8 cellular contexts compared by ENCODE assay signal in genomic region chr1:224644553-224645154, GRCh38. TPM values are rescaled to one million over a fixed set of nuclear protein-coding genes. Genes with fewer than 3 reads are reported as not detected.
A peak's percentile ranks its signal among the peaks of the same experiment; 100 is the strongest.
DNase-seq lines count a peak whose midpoint lies in the region; ATAC-seq and FAIRE-seq lines count a peak whose summit lies in the region.

No MANE protein-coding gene starts in this region.

- H3K4me1 ChIP-seq in Karpas-422 (ENCODE audit: low read length) (no peaks in the 10 kb centered on the region), right cardiac atrium (ENCODE audit: control insufficient read depth, insufficient read depth, low read length) (no peaks in the 10 kb centered on the region), small intestine (ENCODE audit: control insufficient read depth in 2 of 2, insufficient read depth in 1 of 2, low read depth in 1 of 2, low read length in 1 of 2) (no peaks in the 10 kb centered on the region)

- no peak overlapping the region for H3K9ac ChIP-seq in Karpas-422 (ENCODE audit: low read length)

- no peaks in the 10 kb centered on the region for H3K9me2 ChIP-seq in Karpas-422 (replicated peaks; ENCODE audit: insufficient read depth, low read length)

- ATAC-seq in GM21515 (IDR thresholded peaks at IDR 0.05; ENCODE audit: unreplicated experiment) (peak; percentile 71), right cardiac atrium (peak; percentile 41 to 62)

- H3K27me3 ChIP-seq in Karpas-422 (ENCODE audit: low read length), result no peaks in the 10 kb centered on the region
- no peaks in the 10 kb centered on the region for H3K27me3 ChIP-seq in right cardiac atrium (ENCODE audit: control insufficient read depth, insufficient read depth)
- H3K27me3 ChIP-seq in small intestine (ENCODE audit: control insufficient read depth in 2 of 2, insufficient read depth in 2 of 2, low read length in 2 of 2), result no peaks in the 10 kb centered on the region

- H3K36me3 ChIP-seq in Karpas-422 (ENCODE audit: insufficient read depth, low read length) (no peaks in the 10 kb centered on the region), small intestine (ENCODE audit: control insufficient read depth in 2 of 2, insufficient read depth in 2 of 2, low read length in 2 of 2) (no peaks in the 10 kb centered on the region)

- H3K4me3 ChIP-seq in Karpas-422 (ENCODE audit: low read length) (no peak overlapping the region), right cardiac atrium (ENCODE audit: low read length) (no peak overlapping the region), small intestine (ENCODE audit: low read depth in 1 of 2, low read length in 2 of 2) (no peak overlapping the region)

- 32% methylated on average over 5 of the region's 5 CpGs for WGBS in right cardiac atrium
- 23 to 35% (median 25%) methylated on average over 5 of the region's 5 CpGs for WGBS in small intestine, 3 donors

- intact Hi-C loops in right cardiac atrium (cut with DNase I), result loop anchor here (2.0 to 10.0 kb wide), 5 partner anchors 70 to 210 kb away; no protein-coding TSS in a partner anchor

- no peak overlapping the region for H3K27ac ChIP-seq in Karpas-422 (ENCODE audit: low read length)
- no peak overlapping the region for H3K27ac ChIP-seq in right cardiac atrium (ENCODE audit: low read length)
- H3K27ac ChIP-seq in small intestine (ENCODE audit: low read depth in 1 of 2, low read length in 1 of 2), result no peak overlapping the region

- no peak for FAIRE-seq in small intestine (lab: Jason Lieb, UNC)

- H3K4me2 ChIP-seq in Karpas-422 (ENCODE audit: low read depth, low read length, poor library complexity, severe bottlenecking), result no peak overlapping the region

- DNase-seq in DMS153 treated with DMSO at 0.1 percent for 48 hours (lab: John Stamatoyannopoulos, UW; ENCODE audit: unreplicated experiment), result peak; percentile 58
- peak; percentile 78 for DNase-seq in Karpas-422
- DNase-seq in SKM-1 treated with dmso at 0.1 percent for 144 hours (lab: John Stamatoyannopoulos, UW; ENCODE audit: unreplicated experiment), result peak; percentile 33
- peak; percentile 39 for DNase-seq in activated naive CD4-positive, alpha-beta T cell treated with anti-CD3 and anti-CD28 coated beads, Interleukin-2, amount 50 U/mL, for 16 hours
- DNase-seq in right cardiac atrium, result no peak
- peak; percentile 84 for DNase-seq in small intestine
- DNase-seq in NCI-H1436 (lab: John Stamatoyannopoulos, UW), result no peak

- H4K20me1 ChIP-seq in Karpas-422 (ENCODE audit: insufficient read depth, low read depth, low read length), result no peaks in the 10 kb centered on the region

- no peaks in the 10 kb centered on the region for H3K79me2 ChIP-seq in Karpas-422 (ENCODE audit: low read length)

- H3K9me3 ChIP-seq in Karpas-422 (ENCODE audit: low read length), result no peaks in the 10 kb centered on the region
- H3K9me3 ChIP-seq in right cardiac atrium (ENCODE audit: control insufficient read depth, low read length), result no peaks in the 10 kb centered on the region
- H3K9me3 ChIP-seq in small intestine (ENCODE audit: control insufficient read depth, low read depth), result no peaks in the 10 kb centered on the region

- H2AFZ ChIP-seq in Karpas-422 (ENCODE audit: low read length), result no peak overlapping the region

RNA-seq across cellular contexts. Expression of gene CNIH3, which starts 28.5 kb away (rescaled TPM):
- 1.3 and 4.7 TPM in 2 replicates for total RNA-seq in Karpas-422 (2014; rRNA removed; shearing (Covaris generic); ENCODE audit: low replicate concordance)
- 1 to 10 TPM; 1.2 to 2.3 (median 1.7) TPM for total RNA-seq in right cardiac atrium
- polyA plus RNA-seq in right cardiac atrium (0.66 TPM), small intestine (under 1 TPM in 1 of 3 donors, not detected in 2; 0.70 TPM)

Comparison
In these comparisons a context has a peak if more than half of its experiments do, and no peak if none do; other contexts are left out.
1. DNase-seq: peak in DMS153 treated with DMSO at 0.1 percent for 48 hours (single experiment), Karpas-422 (single experiment), SKM-1 treated with dmso at 0.1 percent for 144 hours (single experiment), activated naive CD4-positive, alpha-beta T cell treated with anti-CD3 and anti-CD28 coated beads, Interleukin-2, amount 50 U/mL, for 16 hours (single experiment) and small intestine (single experiment); none in right cardiac atrium (0 of 3) and NCI-H1436 (single experiment).